Comparison of ENCODE assay signal across 8 cellular contexts in genomic region chr3:47009225-47010049, GRCh38. TPM values are rescaled to one million over a fixed set of nuclear protein-coding genes. Genes with fewer than 3 reads are reported as not detected.
DNase-seq lines count a peak whose midpoint lies in the region; ATAC-seq and TF ChIP-seq lines count a peak whose summit lies in the region.

No MANE protein-coding gene starts in this region.

- H3K9me2 ChIP-seq in PC-9 (ENCODE audit: insufficient read depth) = no peaks in the 10 kb centered on the region

- POLR2A ChIA-PET in PC-9 (lab: Charles Lee; ENCODE audit: unreplicated experiment) = no interaction called here

- CTCF ChIA-PET in PC-9 (lab: Charles Lee) = no interaction called here

- H3K4me1 ChIP-seq in PC-9 (replicated peaks; ENCODE audit: insufficient read depth) = no peaks in the 10 kb centered on the region

- intact Hi-C loops in PC-9 (cut with micrococcal nuclease; ENCODE audit: unreplicated experiment) = no loop called here

- no peaks in the 10 kb centered on the region for H4K20me1 ChIP-seq in PC-9 (ENCODE audit: insufficient read depth)

- no peaks in the 10 kb centered on the region for H3K36me3 ChIP-seq in PC-9 (ENCODE audit: low read depth)

- no peaks in the 10 kb centered on the region for H3K79me2 ChIP-seq in PC-9 (ENCODE audit: low read depth)

- ATAC-seq in GM21367 (IDR thresholded peaks at IDR 0.05; ENCODE audit: unreplicated experiment) = peak; percentile 75

- no peaks in the 10 kb centered on the region for H3K27me3 ChIP-seq in PC-9 (ENCODE audit: insufficient read depth, low read depth)

- BruUV-seq in PC-9 (replicated peaks; lab: Mats Ljungman, UMichigan) = no TSS peak

- peak; percentile 84 for DNase-seq in CD1c-positive myeloid dendritic cell (ENCODE audit: extremely low spot score)
- DNase-seq in LHCN-M2 (ENCODE audit: low read depth) = peak; percentile 85
- DNase-seq in activated CD4-positive, alpha-beta T cell treated with anti-CD3 and anti-CD28 coated beads for 24 hours (ENCODE audit: low read depth in 2 of 2) = peak; percentile 36 to 57
- DNase-seq in kidney tubule cell (ENCODE audit: low spot score) = peak; percentile 87
- DNase-seq in stimulated activated CD4-positive, alpha-beta T cell treated with anti-CD3 and anti-CD28 coated beads, Interleukin-15, amount 100 ng/mL, for 48 hours (ENCODE audit: low read depth in 2 of 2) = peak; percentile 47 to 59
- DNase-seq in PC-9 = no peak

- no peak overlapping the region for H2AFZ ChIP-seq in PC-9

- H3K27ac ChIP-seq in cingulate gyrus (ENCODE audit: low read depth, low read length) (peak overlapping the region; percentile 81), PC-9 (no peak overlapping the region)

- H3K9me3 ChIP-seq in PC-9 (ENCODE audit: insufficient read depth, low read depth) = no peaks in the 10 kb centered on the region

- H3K4me3 ChIP-seq in PC-9 = no peak overlapping the region

- TF ChIP-seq CTCF in PC-9 (conservative IDR thresholded peaks at IDR 0.05) = no peak

- no peak overlapping the region for H3K4me2 ChIP-seq in PC-9

- no peaks in the 10 kb centered on the region for H3F3A ChIP-seq in PC-9 (ENCODE audit: insufficient read depth, low read depth)

RNA-seq across cellular contexts. Expression of gene NBEAL2, which starts 30.0 kb away (rescaled TPM):
- total RNA-seq in LHCN-M2 (2014; rRNA removed) (2.1 and 2.2 TPM in 2 replicates), PC-9 (2021) (69.7 and 81.0 TPM in 2 replicates)
- polyA plus RNA-seq in LHCN-M2 (2012) = 2.2 TPM

RNA-seq across cellular contexts. Expression of gene CCDC12, which starts 32.9 kb away (rescaled TPM):
- 25.6 and 31.2 TPM in 2 replicates for total RNA-seq in LHCN-M2 (2014; rRNA removed)
- 28.4 TPM for polyA plus RNA-seq in LHCN-M2 (2012)
- 39.3 and 43.1 TPM in 2 replicates for total RNA-seq in PC-9 (2021)

Comparison
In these comparisons a context has a peak if more than half of its experiments do, and no peak if none do; other contexts are left out.
1. DNase-seq: peak in CD1c-positive myeloid dendritic cell (single experiment), LHCN-M2 (single experiment), activated CD4-positive, alpha-beta T cell treated with anti-CD3 and anti-CD28 coated beads for 24 hours (2 of 2), kidney tubule cell (single experiment) and stimulated activated CD4-positive, alpha-beta T cell treated with anti-CD3 and anti-CD28 coated beads, Interleukin-15, amount 100 ng/mL, for 48 hours (2 of 2); none in PC-9 (0 of 2).
2. RNA of gene NBEAL2, which starts 30.0 kb away (total RNA-seq): 69.7 to 81.0 TPM in PC-9; 2.1 to 2.2 TPM in LHCN-M2; every median in the first group is over 10 times any median in the second.